Comparison of ENCODE assay signal across 12 cellular contexts in the genomic region with DNA sequence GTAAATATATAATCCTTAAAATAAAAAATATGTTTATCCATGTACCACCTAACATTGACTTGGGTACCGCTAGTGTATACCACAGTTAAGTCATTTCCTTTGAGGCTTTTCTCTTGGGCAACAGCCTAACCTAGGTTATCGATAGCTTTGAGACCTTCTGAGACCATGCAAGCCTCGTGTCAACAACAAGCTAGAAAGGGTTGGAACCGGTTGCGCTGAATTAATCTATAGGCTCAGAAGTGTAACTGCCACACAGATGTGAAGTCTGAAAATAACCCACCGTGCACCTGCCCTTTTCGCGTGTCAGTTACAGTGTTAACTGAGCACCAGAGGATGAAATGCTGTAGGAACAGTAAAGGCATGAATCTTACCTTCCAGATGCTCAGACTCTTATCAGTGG. TPM values are rescaled to one million over a fixed set of nuclear protein-coding genes. Genes with fewer than 3 reads are reported as not detected.
DNase-seq lines count a peak whose midpoint lies in the region; ATAC-seq, FAIRE-seq and TF ChIP-seq lines count a peak whose summit lies in the region.
"Had no signal": no experiment of that assay in that cellular context is flagged by ENCODE, and none has a peak within 500 bp of the region (broad histone marks: within the 10 kb centered on the region; RNA-seq: fewer than 3 reads in every experiment).

No MANE protein-coding gene starts in this region.

- no peaks in the 10 kb centered on the region; the same call in 1 of the 2 replicates for H3K36me3 ChIP-seq in MM.1S (replicated peaks; ENCODE audit: insufficient read depth, low read length)
- H3K36me3 ChIP-seq in kidney (ENCODE audit: control insufficient read depth in 1 of 2, insufficient read depth in 2 of 2, low read length in 2 of 2): no peaks in the 10 kb centered on the region
- H3K36me3 ChIP-seq: left ventricle myocardium inferior had no signal

- H3K27ac Mint-ChIP-seq in memory B cell (peak overlapping the region; percentile 91), Calu3 (ENCODE audit: unreplicated experiment) (no peak overlapping the region)
- H3K27ac Mint-ChIP-seq: GM23338 had no signal

- H3K4me1 ChIP-seq in MM.1S (ENCODE audit: low read length): peaks cover 63% of the 10 kb centered on the region
- peaks cover 13 to 16% of the 10 kb centered on the region in 2 donors for H3K4me1 ChIP-seq in kidney (ENCODE audit: control insufficient read depth in 1 of 2, insufficient read depth in 1 of 2, low read depth in 1 of 2, low read length in 2 of 2)

- peak; percentile 93 for DNase-seq in MM.1S
- no peak for DNase-seq in memory B cell (ENCODE audit: low spot score in 2 of 2)
- no peak for DNase-seq in cardiac septum (ENCODE audit: low spot score)
- DNase-seq in GM10266 (ENCODE audit: extremely low spot score): no peak
- DNase-seq in Calu3: no peak
- DNase-seq in kidney: no peak
- DNase-seq: left ventricle myocardium inferior had no signal

- ATAC-seq in GM18870 (IDR thresholded peaks at IDR 0.05; ENCODE audit: unreplicated experiment): peak; percentile 57
- ATAC-seq in HG02588 (IDR thresholded peaks at IDR 0.05; ENCODE audit: unreplicated experiment): peak; percentile 68
- ATAC-seq in memory B cell (ENCODE audit: low read depth): peak; percentile 73
- ATAC-seq: GM23338 had no signal

- H3K9ac ChIP-seq in MM.1S (ENCODE audit: low read length): peak overlapping the region; percentile 17; the same call in 1 of the 2 replicates
- H3K9ac ChIP-seq in kidney (ENCODE audit: low read length in 2 of 2): no peak overlapping the region

- H3K27me3 Mint-ChIP-seq in memory B cell (no peaks in the 10 kb centered on the region), Calu3 (ENCODE audit: unreplicated experiment) (no peaks in the 10 kb centered on the region)

- H3K9me3 Mint-ChIP-seq in memory B cell: no peaks in the 10 kb centered on the region
- no peaks in the 10 kb centered on the region for H3K9me3 Mint-ChIP-seq in Calu3 (ENCODE audit: low read depth, unreplicated experiment)
- H3K9me3 Mint-ChIP-seq: GM23338 had no signal

- BruUV-seq in Calu3 (replicated peaks; lab: Mats Ljungman, UMichigan): no TSS peak

- no peaks in the 10 kb centered on the region for H3K9me2 ChIP-seq in MM.1S (replicated peaks; ENCODE audit: insufficient read depth, low read length)

- H3K9me3 ChIP-seq in MM.1S (replicated peaks; ENCODE audit: insufficient read depth, low read length): no peaks in the 10 kb centered on the region
- no peaks in the 10 kb centered on the region for H3K9me3 ChIP-seq in kidney (ENCODE audit: control insufficient read depth in 1 of 2, low read length in 2 of 2)
- H3K9me3 ChIP-seq: left ventricle myocardium inferior, SJSA1 had no signal

- H3F3A ChIP-seq in MM.1S (ENCODE audit: insufficient read depth, low read length): peaks cover 45% of the 10 kb centered on the region

- H3K4me3 Mint-ChIP-seq in memory B cell: peak overlapping the region; percentile 49
- H3K4me3 Mint-ChIP-seq in Calu3 (ENCODE audit: low read depth, unreplicated experiment): no peak overlapping the region
- H3K4me3 Mint-ChIP-seq: GM23338 had no signal

- H3K4me3 ChIP-seq in MM.1S (ENCODE audit: low read length) (no peak overlapping the region), kidney (ENCODE audit: low read length in 2 of 2) (no peak overlapping the region)
- H3K4me3 ChIP-seq: coronary artery, GM23338, left ventricle myocardium inferior, SJSA1 had no signal

- TF ChIP-seq CTCF in MM.1S (IDR thresholded peaks at IDR 0.05; ENCODE audit: low read length) (no peak), GM10266 (IDR thresholded peaks at IDR 0.05; ENCODE audit: control insufficient read depth, insufficient read depth, low read depth, missing control alignments) (no peak), Calu3 (IDR thresholded peaks at IDR 0.05; ENCODE audit: unreplicated experiment) (no peak), kidney (IDR thresholded peaks at IDR 0.05; ENCODE audit: borderline replicate concordance, extremely low read depth, insufficient read depth) (no peak)

- FAIRE-seq in kidney (lab: Jason Lieb, UNC): no peak

- H2AFZ ChIP-seq in MM.1S (ENCODE audit: low read length): no peak overlapping the region
- H2AFZ ChIP-seq: GM23338 had no signal

- no peaks in the 10 kb centered on the region for H4K20me1 ChIP-seq in MM.1S (ENCODE audit: insufficient read depth, low read length)

- H3K4me2 ChIP-seq in MM.1S (ENCODE audit: low read depth, low read length): peak overlapping the region; percentile 51
- H3K4me2 ChIP-seq: GM23338 had no signal

- CTCF ChIA-PET in Calu3 (lab: Charles Lee): interaction anchor here (0.6 kb wide), 1 partner anchor 17 kb away, joined by 3 read pairs; no protein-coding TSS in a partner anchor

- H3K4me1 Mint-ChIP-seq in memory B cell (peaks cover 51% of the 10 kb centered on the region), Calu3 (ENCODE audit: low read depth, unreplicated experiment) (peaks cover 35% of the 10 kb centered on the region)

- H3K79me2 ChIP-seq in MM.1S (ENCODE audit: low read length): peaks cover 79% of the 10 kb centered on the region

- H3K27ac ChIP-seq in MM.1S (ENCODE audit: low read length): peak overlapping the region; percentile 85
- no peak overlapping the region for H3K27ac ChIP-seq in kidney (ENCODE audit: low read depth in 2 of 2, low read length in 2 of 2)
- H3K27ac ChIP-seq: coronary artery, left ventricle myocardium inferior, SJSA1 had no signal

- peaks cover 27% of the 10 kb centered on the region for H3K36me3 Mint-ChIP-seq in memory B cell
- H3K36me3 Mint-ChIP-seq in Calu3 (ENCODE audit: insufficient read depth, unreplicated experiment): no peaks in the 10 kb centered on the region

- H3K27me3 ChIP-seq in MM.1S (replicated peaks; ENCODE audit: insufficient read depth, low read length): no peaks in the 10 kb centered on the region
- H3K27me3 ChIP-seq: SJSA1 had no signal

- intact Hi-C loops in cardiac septum (cut with DNase I): no loop called here
- intact Hi-C loops in Calu3 (cut with micrococcal nuclease; ENCODE audit: unreplicated experiment): no loop called here
- intact Hi-C loops in kidney (cut with DNase I): no loop called here

RNA-seq across cellular contexts. Expression of a gene that starts 59.8 kb away (rescaled TPM):
- 25.2 TPM for total RNA-seq in cardiac septum
- total RNA-seq in Calu3 (2022): 9.5 and 10.0 TPM in 2 replicates
- 77.9 TPM for total RNA-seq in kidney
- polyA plus RNA-seq in kidney (ENCODE audit: insufficient read depth, low read depth, low replicate concordance): 8.6 TPM
